In the genomic region with DNA sequence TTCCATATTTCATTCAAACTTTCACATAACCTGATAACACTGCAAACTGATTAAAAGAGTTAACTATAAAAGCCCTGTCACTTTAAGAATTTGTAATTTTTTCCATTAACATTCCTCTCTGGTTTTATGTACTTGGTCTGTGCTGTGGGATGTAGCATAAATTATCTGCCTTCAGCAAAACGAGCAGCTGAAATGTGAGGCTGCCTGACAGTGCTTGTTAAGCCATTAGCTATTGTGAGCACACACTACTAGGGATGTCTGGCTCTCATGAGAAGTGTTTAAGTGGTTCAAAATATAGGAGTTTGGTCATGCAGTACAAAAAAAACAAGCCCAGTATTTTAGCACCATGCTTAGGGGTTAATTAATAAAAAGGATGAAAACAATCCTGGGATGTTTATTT, we compare ENCODE assay signal across 12 cellular contexts.
DNase-seq lines count a peak whose midpoint lies in the region; ATAC-seq and TF ChIP-seq lines count a peak whose summit lies in the region.
"Had no signal": no experiment of that assay in that cellular context is flagged by ENCODE, and none has a peak within 500 bp of the region (broad histone marks: within the 10 kb centered on the region; RNA-seq: fewer than 3 reads in every experiment).

No MANE protein-coding gene starts in this region.

- DNase-seq in DMS53 treated with DMSO at 0.1 percent for 48 hours (lab: John Stamatoyannopoulos, UW; ENCODE audit: unreplicated experiment) (peak; percentile 18), LHCN-M2 (ENCODE audit: low read depth) (peak; percentile 76), PC-9 (no peak), left lung (no peak), ureter (ENCODE audit: low spot score) (no peak)
- DNase-seq: activated CD4-positive, alpha-beta T cell treated with anti-CD3 and anti-CD28 coated beads for 48 hours; activated naive CD8-positive, alpha-beta T cell treated with anti-CD3 and anti-CD28 coated beads, Interleukin-2, amount 10 ng/mL, durations not matched to agents 7 days and 5 days; effector CD8-positive, alpha-beta T cell; naive B cell had no signal

- ATAC-seq in left lung (no peak), HG03097 (IDR thresholded peaks at IDR 0.05; ENCODE audit: low FRiP score, unreplicated experiment) (no peak)

- H3K27me3 ChIP-seq in PC-9 (ENCODE audit: insufficient read depth, low read depth) (no peaks in the 10 kb centered on the region), neural cell (ENCODE audit: insufficient read depth, low read depth, low read length) (no peaks in the 10 kb centered on the region), left lung (no peaks in the 10 kb centered on the region)

- H3K36me3 ChIP-seq in PC-9 (ENCODE audit: low read depth) (no peaks in the 10 kb centered on the region), neural cell (ENCODE audit: insufficient read depth, low read length) (no peaks in the 10 kb centered on the region), left lung (no peaks in the 10 kb centered on the region)
- H3K36me3 ChIP-seq: SJCRH30 had no signal

- BruUV-seq in PC-9 (replicated peaks; lab: Mats Ljungman, UMichigan), result no TSS peak

- H3K27ac ChIP-seq in PC-9 (peak overlapping the region; percentile 67), neural cell (ENCODE audit: low read length) (no peak overlapping the region), left lung (no peak overlapping the region)
- H3K27ac ChIP-seq: SJCRH30 had no signal

- H3F3A ChIP-seq in PC-9 (ENCODE audit: insufficient read depth, low read depth) (peaks cover 22% of the 10 kb centered on the region; the same call in 1 of the 2 replicates), neural cell (ENCODE audit: insufficient read depth, low read length, poor library complexity, severe bottlenecking) (no peaks in the 10 kb centered on the region)

- H2AFZ ChIP-seq in PC-9, result no peak overlapping the region
- no peak overlapping the region for H2AFZ ChIP-seq in neural cell (ENCODE audit: low read depth, low read length)

- CTCF ChIA-PET in PC-9 (lab: Charles Lee), result no interaction called here

- H3K4me2 ChIP-seq in PC-9, result peak overlapping the region; percentile 49; the same call in 1 of the 2 replicates
- no peak overlapping the region for H3K4me2 ChIP-seq in neural cell (ENCODE audit: low read length)

- no peak overlapping the region for H3K4me3 ChIP-seq in PC-9
- H3K4me3 ChIP-seq in neural cell (ENCODE audit: low read length), result no peak overlapping the region
- H3K4me3 ChIP-seq in left lung, result no peak overlapping the region
- H3K4me3 ChIP-seq: SJCRH30 had no signal

- H3K9me2 ChIP-seq in PC-9 (ENCODE audit: insufficient read depth) (no peaks in the 10 kb centered on the region), neural cell (ENCODE audit: insufficient read depth, low read length) (no peaks in the 10 kb centered on the region)

- intact Hi-C loops in PC-9 (cut with micrococcal nuclease; ENCODE audit: unreplicated experiment), result no loop called here
- intact Hi-C loops in left lung (cut with DNase I), result no loop called here

- no peak for TF ChIP-seq EP300 in neural cell (conservative IDR thresholded peaks at IDR 0.05; ENCODE audit: poor library complexity, severe bottlenecking)

- H3K9ac ChIP-seq in neural cell (ENCODE audit: low read length), result no peak overlapping the region

- no peak for TF ChIP-seq RAD21 in neural cell (conservative IDR thresholded peaks at IDR 0.05)

- peaks cover 22% of the 10 kb centered on the region for H3K4me1 ChIP-seq in PC-9 (replicated peaks; ENCODE audit: insufficient read depth)
- H3K4me1 ChIP-seq in left lung, result peaks cover 3 to 13% of the 10 kb centered on the region in 2 donors

- no peak for TF ChIP-seq CTCF in PC-9 (conservative IDR thresholded peaks at IDR 0.05)
- no peak for TF ChIP-seq CTCF in neural cell (IDR thresholded peaks at IDR 0.05; ENCODE audit: poor library complexity, severe bottlenecking)
- no peak for TF ChIP-seq CTCF in left lung (IDR thresholded peaks at IDR 0.05)

- no peaks in the 10 kb centered on the region for H3K9me3 ChIP-seq in PC-9 (ENCODE audit: insufficient read depth, low read depth)
- no peaks in the 10 kb centered on the region for H3K9me3 ChIP-seq in neural cell (ENCODE audit: low read length)
- H3K9me3 ChIP-seq in left lung, result no peaks in the 10 kb centered on the region
- H3K9me3 ChIP-seq: SJCRH30 had no signal

- H4K20me1 ChIP-seq in PC-9 (ENCODE audit: insufficient read depth) (no peaks in the 10 kb centered on the region), neural cell (ENCODE audit: insufficient read depth) (no peaks in the 10 kb centered on the region)

- no peaks in the 10 kb centered on the region for H3K79me2 ChIP-seq in PC-9 (ENCODE audit: low read depth)
- H3K79me2 ChIP-seq in neural cell (replicated peaks; ENCODE audit: insufficient read depth, low read length), result no peaks in the 10 kb centered on the region

- POLR2A ChIA-PET in PC-9 (lab: Charles Lee; ENCODE audit: unreplicated experiment), result no interaction called here

TF ChIP-seq in neural cell, 6 proteins besides CTCF, POLR2A, EP300 and RAD21:
- no peak for TF ChIP-seq TAF1 (IDR thresholded peaks at IDR 0.05; ENCODE audit: low read depth)
- peak; percentile 56 for TF ChIP-seq POLR2AphosphoS5 (IDR thresholded peaks at IDR 0.05)
- TF ChIP-seq EZH2 (IDR thresholded peaks at IDR 0.05; ENCODE audit: borderline replicate concordance, insufficient read depth, low read length, poor library complexity, severe bottlenecking), result no peak
- TF ChIP-seq, protein P1, sequence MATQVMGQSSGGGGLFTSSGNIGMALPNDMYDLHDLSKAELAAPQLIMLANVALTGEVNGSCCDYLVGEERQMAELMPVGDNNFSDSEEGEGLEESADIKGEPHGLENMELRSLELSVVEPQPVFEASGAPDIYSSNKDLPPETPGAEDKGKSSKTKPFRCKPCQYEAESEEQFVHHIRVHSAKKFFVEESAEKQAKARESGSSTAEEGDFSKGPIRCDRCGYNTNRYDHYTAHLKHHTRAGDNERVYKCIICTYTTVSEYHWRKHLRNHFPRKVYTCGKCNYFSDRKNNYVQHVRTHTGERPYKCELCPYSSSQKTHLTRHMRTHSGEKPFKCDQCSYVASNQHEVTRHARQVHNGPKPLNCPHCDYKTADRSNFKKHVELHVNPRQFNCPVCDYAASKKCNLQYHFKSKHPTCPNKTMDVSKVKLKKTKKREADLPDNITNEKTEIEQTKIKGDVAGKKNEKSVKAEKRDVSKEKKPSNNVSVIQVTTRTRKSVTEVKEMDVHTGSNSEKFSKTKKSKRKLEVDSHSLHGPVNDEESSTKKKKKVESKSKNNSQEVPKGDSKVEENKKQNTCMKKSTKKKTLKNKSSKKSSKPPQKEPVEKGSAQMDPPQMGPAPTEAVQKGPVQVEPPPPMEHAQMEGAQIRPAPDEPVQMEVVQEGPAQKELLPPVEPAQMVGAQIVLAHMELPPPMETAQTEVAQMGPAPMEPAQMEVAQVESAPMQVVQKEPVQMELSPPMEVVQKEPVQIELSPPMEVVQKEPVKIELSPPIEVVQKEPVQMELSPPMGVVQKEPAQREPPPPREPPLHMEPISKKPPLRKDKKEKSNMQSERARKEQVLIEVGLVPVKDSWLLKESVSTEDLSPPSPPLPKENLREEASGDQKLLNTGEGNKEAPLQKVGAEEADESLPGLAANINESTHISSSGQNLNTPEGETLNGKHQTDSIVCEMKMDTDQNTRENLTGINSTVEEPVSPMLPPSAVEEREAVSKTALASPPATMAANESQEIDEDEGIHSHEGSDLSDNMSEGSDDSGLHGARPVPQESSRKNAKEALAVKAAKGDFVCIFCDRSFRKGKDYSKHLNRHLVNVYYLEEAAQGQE (IDR thresholded peaks at IDR 0.05; ENCODE audit: borderline replicate concordance), result no peak
- TF ChIP-seq MXI1 (conservative IDR thresholded peaks at IDR 0.05; ENCODE audit: poor library complexity, severe bottlenecking), result no peak
- TF ChIP-seq SMC3 (conservative IDR thresholded peaks at IDR 0.05; ENCODE audit: poor library complexity), result no peak

Comparison
In these comparisons a context has a peak if more than half of its experiments do, and no peak if none do; other contexts are left out.
1. DNase-seq: peak in DMS53 treated with DMSO at 0.1 percent for 48 hours (single experiment) and LHCN-M2 (single experiment); none in PC-9 (0 of 2), left lung (0 of 2) and ureter (single experiment).